ENCODE assay signal across 24 cellular contexts in the genomic region with DNA sequence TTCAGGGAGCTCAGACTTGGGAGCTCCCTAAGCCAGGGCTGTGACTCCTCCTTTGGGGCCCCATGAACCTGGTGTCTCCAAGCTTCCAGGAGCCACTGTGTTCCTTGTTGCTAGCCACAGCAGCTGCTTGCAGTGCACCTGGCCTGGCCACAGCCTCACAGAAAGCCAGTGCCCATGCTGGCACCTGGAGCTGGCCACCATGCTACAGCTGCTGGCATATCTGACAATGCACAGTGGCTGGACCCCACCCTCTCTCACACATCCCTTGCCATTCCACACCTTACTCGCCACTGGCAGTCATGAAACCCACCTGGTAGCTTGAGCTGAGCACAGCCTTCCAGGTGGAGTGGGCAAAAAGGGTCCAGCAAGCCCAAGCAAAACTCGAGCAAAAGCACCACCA.
"Had no signal": no experiment of that assay in that cellular context is flagged by ENCODE, and none has a peak within 500 bp of the region (broad histone marks: within the 10 kb centered on the region; RNA-seq: fewer than 3 reads in every experiment).

No MANE protein-coding gene starts in this region.

- H3K27me3 Mint-ChIP-seq: IgD-negative memory B cell had no signal

- H3K27ac ChIP-seq: HL-60, KMS-11, SJCRH30 had no signal

- ATAC-seq: K562, Panc1, PC-3, Right ventricle myocardium inferior, SK-N-SH treated with all-trans-retinoic acid at 6 μM for 48 hours had no signal

- H3K9me3 ChIP-seq: SJCRH30 had no signal

- DNase-seq: Kasumi-1; MM.1S; NCI-H1092 treated with DMSO at 0.1 percent for 48 hours; NCI-H1436 treated with DMSO at 0.1 percent for 48 hours; NCI-H1694; NCI-H187 treated with DMSO at 0.1 percent for 48 hours; NCI-H2029 treated with DMSO at 0.1 percent for 48 hours; NCI-H2171 treated with DMSO at 0.1 percent for 48 hours; NCI-H345; NCI-H446 treated with DMSO at 0.1 percent for 48 hours; NCI-H510A treated with DMSO at 0.1 percent for 48 hours; NCI-H526; NCI-H774; NK-92 treated with Interleukin-12 subunit alpha and Interleukin-12 subunit beta, amount 100 ng/mL, for 24 hours; PC-3; SHP77 treated with DMSO at 0.1 percent for 48 hours; SJCRH30 had no signal

- H3K36me3 Mint-ChIP-seq: IgD-negative memory B cell had no signal

- H3K27ac Mint-ChIP-seq: IgD-negative memory B cell had no signal

- H3K4me1 Mint-ChIP-seq: IgD-negative memory B cell had no signal

- H3K36me3 ChIP-seq: SJCRH30 had no signal

- H3K4me1 ChIP-seq: SJCRH30 had no signal

- H3K4me3 Mint-ChIP-seq: IgD-negative memory B cell had no signal

- H3K4me3 ChIP-seq: K562, SJCRH30 had no signal

- H3K27me3 ChIP-seq: SJCRH30 had no signal
